18 cellular contexts compared by ENCODE assay signal in genomic region chr4:123419885-123420743, GRCh38. TPM values are rescaled to one million over a fixed set of nuclear protein-coding genes. Genes with fewer than 3 reads are reported as not detected.
DNase-seq lines count a peak whose midpoint lies in the region; ATAC-seq and TF ChIP-seq lines count a peak whose summit lies in the region.
"Had no signal": no experiment of that assay in that cellular context is flagged by ENCODE, and none has a peak within 500 bp of the region (broad histone marks: within the 10 kb centered on the region; RNA-seq: fewer than 3 reads in every experiment).

No MANE protein-coding gene starts in this region.

- no peaks in the 10 kb centered on the region for H3K23me2 ChIP-seq in H9 (ENCODE audit: insufficient read length, low read depth, low read length, poor library complexity, severe bottlenecking)

- POLR2A ChIA-PET in activated CD8-positive, alpha-beta T cell treated with anti-CD3 and anti-CD28 coated beads, Interleukin-2, amount 10 ng/mL, durations not matched to agents 7 days and 5 days (lab: Charles Lee), result interaction anchor here (1.3 to 2.9 kb wide), 5 partner anchors 9 to 180 kb away, joined by 3 to 14 read pairs (median 11); partner anchors contain the start of gene SPRY1

- H2AK5ac ChIP-seq in H9 (ENCODE audit: insufficient read length, low read length) (no peak overlapping the region), mesenchymal stem cell (ENCODE audit: low read length, severe bottlenecking) (no peak overlapping the region)

- H3K9me3 ChIP-seq in H9 (ENCODE audit: control insufficient read depth, low read depth, low read length) (no peaks in the 10 kb centered on the region), mesenchymal stem cell (ENCODE audit: control insufficient read depth, low read length) (no peaks in the 10 kb centered on the region), smooth muscle cell (replicated peaks; ENCODE audit: low read depth) (no peaks in the 10 kb centered on the region)
- H3K9me3 ChIP-seq: A549, esophagus squamous epithelium, SJSA1 had no signal

- WGBS in H9 (ENCODE audit: extremely low coverage, insufficient read length, low lambda C conversion rate), result no CpG with 5 or more reads among the region's 17 CpGs
- WGBS in mesenchymal stem cell, result 81% methylated on average over 17 of the region's 17 CpGs
- WGBS in smooth muscle cell (ENCODE audit: low lambda C conversion rate), result 79% methylated on average over 17 of the region's 17 CpGs

- H3K14ac ChIP-seq in H9 (ENCODE audit: insufficient read depth, low read length) (no peak overlapping the region), mesenchymal stem cell (ENCODE audit: low read length in 2 of 2) (no peak overlapping the region)

- H2BK12ac ChIP-seq in H9 (ENCODE audit: insufficient read length, low read depth, low read length) (no peak overlapping the region), mesenchymal stem cell (ENCODE audit: low read length in 2 of 2) (peak overlapping the region in 1 of 2 experiments; percentile 79)

- no peaks in the 10 kb centered on the region for H4K20me1 ChIP-seq in H9 (ENCODE audit: control insufficient read depth, insufficient read depth, insufficient read length)
- no peaks in the 10 kb centered on the region for H4K20me1 ChIP-seq in smooth muscle cell (ENCODE audit: low read depth)

- H3K4me3 ChIP-seq in mesenchymal stem cell (ENCODE audit: insufficient read depth in 1 of 2, low read depth in 1 of 2, low read length in 2 of 2), result no peak overlapping the region
- no peak overlapping the region for H3K4me3 ChIP-seq in smooth muscle cell
- H3K4me3 ChIP-seq: A549, esophagus squamous epithelium, SJSA1 had no signal

- H3K4me2 ChIP-seq in H9 (ENCODE audit: insufficient read depth, insufficient read length, low read length), result no peak overlapping the region
- no peak overlapping the region for H3K4me2 ChIP-seq in mesenchymal stem cell (ENCODE audit: low read length, poor library complexity, severe bottlenecking)
- H3K4me2 ChIP-seq in smooth muscle cell, result no peak overlapping the region
- H3K4me2 ChIP-seq: A549 had no signal

- no peak overlapping the region for H3K56ac ChIP-seq in H9 (ENCODE audit: insufficient read length, low read depth, low read length)

- H3K79me1 ChIP-seq in H9 (ENCODE audit: insufficient read depth, low read depth, low read length, poor library complexity, severe bottlenecking), result no peaks in the 10 kb centered on the region
- no peaks in the 10 kb centered on the region for H3K79me1 ChIP-seq in mesenchymal stem cell (replicated peaks; ENCODE audit: low read length, poor library complexity, severe bottlenecking)

- H3K79me2 ChIP-seq in H9 (ENCODE audit: insufficient read depth, low read length) (no peaks in the 10 kb centered on the region), smooth muscle cell (ENCODE audit: low read depth) (no peaks in the 10 kb centered on the region)

- H4K8ac ChIP-seq in H9 (replicated peaks; ENCODE audit: insufficient read length, low read depth, low read length) (no peak overlapping the region), mesenchymal stem cell (ENCODE audit: low read length) (no peak overlapping the region)

- peak overlapping the region; percentile 47 to 94 (median 49); a peak in 6 of 7 replicates for H3K27ac Mint-ChIP-seq in H9
- peak overlapping the region; percentile 92 for H3K27ac Mint-ChIP-seq in activated CD8-positive, alpha-beta T cell treated with anti-CD3 and anti-CD28 coated beads, Interleukin-2, amount 10 ng/mL, durations not matched to agents 7 days and 5 days
- peak overlapping the region in 1 of 2 donors; percentile 50 for H3K27ac Mint-ChIP-seq in natural killer cell treated with Interleukin-12 subunit alpha and Interleukin-12 subunit beta and Interleukin-15 and Interleukin-18, amount 100 ng/mL, for 72 hours

- no peak overlapping the region for H3K4me3 Mint-ChIP-seq in H9
- H3K4me3 Mint-ChIP-seq in activated CD8-positive, alpha-beta T cell treated with anti-CD3 and anti-CD28 coated beads, Interleukin-2, amount 10 ng/mL, durations not matched to agents 7 days and 5 days, result peak overlapping the region; percentile 43
- no peak overlapping the region for H3K4me3 Mint-ChIP-seq in natural killer cell treated with Interleukin-12 subunit alpha and Interleukin-12 subunit beta and Interleukin-15 and Interleukin-18, amount 100 ng/mL, for 72 hours

- H3K4me1 ChIP-seq in H9 (ENCODE audit: insufficient read depth, low read length) (peaks cover 2% of the 10 kb centered on the region), mesenchymal stem cell (ENCODE audit: control insufficient read depth, insufficient read depth, low read depth, low read length) (peaks cover 3% of the 10 kb centered on the region), smooth muscle cell (ENCODE audit: low read depth) (peaks cover 45% of the 10 kb centered on the region)

- no peak overlapping the region for H3K27ac ChIP-seq in H9 (ENCODE audit: insufficient read length, low read depth, low read length)
- H3K27ac ChIP-seq in mesenchymal stem cell (ENCODE audit: low read length, poor library complexity, severe bottlenecking), result no peak overlapping the region
- no peak overlapping the region for H3K27ac ChIP-seq in smooth muscle cell (ENCODE audit: low read depth)
- H3K27ac ChIP-seq: A549, C4-2B, esophagus squamous epithelium had no signal

- H3F3A ChIP-seq in smooth muscle cell (ENCODE audit: low read depth), result peaks cover 25% of the 10 kb centered on the region

- CTCF ChIA-PET in activated CD8-positive, alpha-beta T cell treated with anti-CD3 and anti-CD28 coated beads, Interleukin-2, amount 10 ng/mL, durations not matched to agents 7 days and 5 days (lab: Charles Lee), result interaction anchor here (1.5 to 3.2 kb wide), 5 partner anchors 9 to 24 kb away, joined by 4 to 17 read pairs (median 8); partner anchors contain the start of gene SPRY1

- H3K27me3 Mint-ChIP-seq in H9 (ENCODE audit: low read depth), result no peaks in the 10 kb centered on the region
- H3K27me3 Mint-ChIP-seq in activated CD8-positive, alpha-beta T cell treated with anti-CD3 and anti-CD28 coated beads, Interleukin-2, amount 10 ng/mL, durations not matched to agents 7 days and 5 days (ENCODE audit: low read depth), result no peaks in the 10 kb centered on the region
- peaks cover 0 to 4% of the 10 kb centered on the region in 2 donors for H3K27me3 Mint-ChIP-seq in natural killer cell treated with Interleukin-12 subunit alpha and Interleukin-12 subunit beta and Interleukin-15 and Interleukin-18, amount 100 ng/mL, for 72 hours

- ATAC-seq in activated CD8-positive, alpha-beta T cell treated with anti-CD3 and anti-CD28 coated beads, Interleukin-2, amount 10 ng/mL, durations not matched to agents 7 days and 5 days, result peak; percentile 32
- no peak for ATAC-seq in natural killer cell treated with Interleukin-12 subunit alpha and Interleukin-12 subunit beta and Interleukin-15 and Interleukin-18, amount 100 ng/mL, for 72 hours
- ATAC-seq: A549 had no signal

- H3K4ac ChIP-seq in H9 (ENCODE audit: low read depth, low read length) (no peak overlapping the region), mesenchymal stem cell (ENCODE audit: low read depth in 1 of 2, low read length in 2 of 2) (peak overlapping the region in 1 of 2 experiments; percentile 49)

- H2BK20ac ChIP-seq in H9 (ENCODE audit: low read depth, low read length, poor library complexity, severe bottlenecking), result no peak overlapping the region

- H3K9ac ChIP-seq in H9 (ENCODE audit: extremely low read depth, insufficient read length, low read length) (no peak overlapping the region), mesenchymal stem cell (ENCODE audit: low read length) (no peak overlapping the region), smooth muscle cell (ENCODE audit: low read depth) (no peak overlapping the region)

- H4K5ac ChIP-seq in H9 (ENCODE audit: insufficient read length, low read depth, low read length), result no peak overlapping the region

- H2AFZ ChIP-seq in H9 (ENCODE audit: low read length) (no peak overlapping the region), mesenchymal stem cell (ENCODE audit: low read depth, low read length) (no peak overlapping the region), smooth muscle cell (ENCODE audit: low read depth) (no peak overlapping the region)

- DNase-seq in NOMO-1 treated with DMSO at 0.1 percent for 48 hours (lab: John Stamatoyannopoulos, UW; ENCODE audit: unreplicated experiment) (peak; percentile 5), NOMO-1 (lab: John Stamatoyannopoulos, UW; ENCODE audit: unreplicated experiment in 2 of 2) (no peak), H9 (no peak), mesenchymal stem cell (no peak), smooth muscle cell (lab: John Stamatoyannopoulos, UW; ENCODE audit: unreplicated experiment) (no peak), kidney tubule cell (ENCODE audit: low spot score) (no peak)
- DNase-seq in activated CD8-positive, alpha-beta T cell treated with anti-CD3 and anti-CD28 coated beads, Interleukin-2, amount 10 ng/mL, durations not matched to agents 7 days and 5 days, result no peak
- no peak for DNase-seq in natural killer cell treated with Interleukin-12 subunit alpha and Interleukin-12 subunit beta and Interleukin-15 and Interleukin-18, amount 100 ng/mL, for 72 hours (ENCODE audit: low spot score)
- DNase-seq: DND-41, esophagus squamous epithelium, head of caudate nucleus, Karpas-422, NCI-H1417 treated with DMSO at 0.1 percent for 48 hours, NCI-H2227 treated with DMSO at 0.1 percent for 48 hours, retina had no signal

- peaks cover 0 to 2% of the 10 kb centered on the region in 2 experiments; a peak in 2 of 5 replicates for H3K9me3 Mint-ChIP-seq in H9
- no peaks in the 10 kb centered on the region for H3K9me3 Mint-ChIP-seq in activated CD8-positive, alpha-beta T cell treated with anti-CD3 and anti-CD28 coated beads, Interleukin-2, amount 10 ng/mL, durations not matched to agents 7 days and 5 days (ENCODE audit: insufficient read depth)
- no peaks in the 10 kb centered on the region for H3K9me3 Mint-ChIP-seq in natural killer cell treated with Interleukin-12 subunit alpha and Interleukin-12 subunit beta and Interleukin-15 and Interleukin-18, amount 100 ng/mL, for 72 hours

- H3K23ac ChIP-seq in H9 (ENCODE audit: insufficient read length, low read depth, low read length), result no peak overlapping the region
- H3K23ac ChIP-seq in mesenchymal stem cell (ENCODE audit: low read length in 2 of 2), result no peak overlapping the region

- no peak overlapping the region for H2BK120ac ChIP-seq in H9 (ENCODE audit: low read depth, low read length, poor library complexity, severe bottlenecking)
- H2BK120ac ChIP-seq in mesenchymal stem cell (ENCODE audit: low read depth, low read length), result no peak overlapping the region

- H3K4me1 Mint-ChIP-seq in H9, result peaks cover 33 to 38% of the 10 kb centered on the region in 2 experiments
- H3K4me1 Mint-ChIP-seq in activated CD8-positive, alpha-beta T cell treated with anti-CD3 and anti-CD28 coated beads, Interleukin-2, amount 10 ng/mL, durations not matched to agents 7 days and 5 days (ENCODE audit: low read depth), result peaks cover 92% of the 10 kb centered on the region
- H3K4me1 Mint-ChIP-seq in natural killer cell treated with Interleukin-12 subunit alpha and Interleukin-12 subunit beta and Interleukin-15 and Interleukin-18, amount 100 ng/mL, for 72 hours (ENCODE audit: low read depth in 2 of 2), result peaks cover 21 to 37% of the 10 kb centered on the region in 2 donors

- TF ChIP-seq CTCF in H9 (conservative IDR thresholded peaks at IDR 0.05), result no peak
- no peak for TF ChIP-seq CTCF in smooth muscle cell (IDR thresholded peaks at IDR 0.05; ENCODE audit: borderline replicate concordance, insufficient read depth, poor library complexity, severe bottlenecking)

- peaks cover 2 to 4% (median 3%) of the 10 kb centered on the region in 3 experiments; a peak in 1 of 7 replicates for H3K36me3 Mint-ChIP-seq in H9 (ENCODE audit: insufficient read depth in 1 of 3, low read depth in 3 of 3)
- H3K36me3 Mint-ChIP-seq in activated CD8-positive, alpha-beta T cell treated with anti-CD3 and anti-CD28 coated beads, Interleukin-2, amount 10 ng/mL, durations not matched to agents 7 days and 5 days (ENCODE audit: low read depth), result peaks cover 12% of the 10 kb centered on the region
- no peaks in the 10 kb centered on the region for H3K36me3 Mint-ChIP-seq in natural killer cell treated with Interleukin-12 subunit alpha and Interleukin-12 subunit beta and Interleukin-15 and Interleukin-18, amount 100 ng/mL, for 72 hours

- no peaks in the 10 kb centered on the region for H3K27me3 ChIP-seq in H9 (ENCODE audit: insufficient read depth, low read length)
- H3K27me3 ChIP-seq in mesenchymal stem cell (ENCODE audit: control insufficient read depth in 1 of 2, insufficient read depth in 1 of 2, low read length in 2 of 2), result no peaks in the 10 kb centered on the region
- H3K27me3 ChIP-seq in smooth muscle cell (ENCODE audit: low read depth), result no peaks in the 10 kb centered on the region
- H3K27me3 ChIP-seq: esophagus squamous epithelium, SJSA1 had no signal

- H3K18ac ChIP-seq in H9 (ENCODE audit: insufficient read length, low read depth, low read length) (no peak overlapping the region), mesenchymal stem cell (ENCODE audit: low read depth in 1 of 2, low read length in 2 of 2) (peak overlapping the region; percentile 11 to 15)

- no peak overlapping the region for H3T11ph ChIP-seq in H9 (ENCODE audit: low read length)

- no peak overlapping the region for H2BK5ac ChIP-seq in H9 (ENCODE audit: insufficient read length, low read length)
- no peak overlapping the region for H2BK5ac ChIP-seq in mesenchymal stem cell (ENCODE audit: low read depth, low read length, poor library complexity, severe bottlenecking)

- no peaks in the 10 kb centered on the region for H3K36me3 ChIP-seq in mesenchymal stem cell (ENCODE audit: control insufficient read depth in 1 of 2, insufficient read depth in 2 of 2, low read depth in 1 of 2, low read length in 2 of 2)
- H3K36me3 ChIP-seq in smooth muscle cell (ENCODE audit: low read depth), result no peaks in the 10 kb centered on the region
- H3K36me3 ChIP-seq: esophagus squamous epithelium, SJSA1 had no signal

- no peak overlapping the region for H4K91ac ChIP-seq in H9 (ENCODE audit: insufficient read length, low read depth, low read length)
- H4K91ac ChIP-seq in mesenchymal stem cell (ENCODE audit: low read length), result no peak overlapping the region

- H2BK15ac ChIP-seq in H9 (ENCODE audit: low read depth, low read length), result no peak overlapping the region
- H2BK15ac ChIP-seq in mesenchymal stem cell (ENCODE audit: low read depth, poor library complexity, severe bottlenecking), result no peak overlapping the region

RNA-seq across cellular contexts. Expression of gene SPRY1, which starts 23.5 kb away (rescaled TPM):
- total RNA-seq in H9 (2021) (76.3 and 77.6 TPM in 2 replicates), smooth muscle cell (17.4 and 17.8 TPM in 2 replicates)
- 10 to 100 TPM; 50.7 to 53.2 TPM for total RNA-seq in activated CD8-positive, alpha-beta T cell treated with anti-CD3 and anti-CD28 coated beads, Interleukin-2, amount 10 ng/mL, durations not matched to agents 7 days and 5 days
- polyA plus RNA-seq in mesenchymal stem cell (2013, experiment 1 of 2), result 106 TPM
- polyA plus RNA-seq in mesenchymal stem cell (2013, experiment 2 of 2), result 105 TPM
- polyA plus RNA-seq in smooth muscle cell, result 26.4 and 28.1 TPM in 2 replicates
- total RNA-seq in natural killer cell treated with Interleukin-12 subunit alpha and Interleukin-12 subunit beta and Interleukin-15 and Interleukin-18, amount 100 ng/mL, for 72 hours, result 1 to 10 TPM; 1.7 to 4.2 TPM
